Comparison of ENCODE assay signal across 1 cellular context in the genomic region with DNA sequence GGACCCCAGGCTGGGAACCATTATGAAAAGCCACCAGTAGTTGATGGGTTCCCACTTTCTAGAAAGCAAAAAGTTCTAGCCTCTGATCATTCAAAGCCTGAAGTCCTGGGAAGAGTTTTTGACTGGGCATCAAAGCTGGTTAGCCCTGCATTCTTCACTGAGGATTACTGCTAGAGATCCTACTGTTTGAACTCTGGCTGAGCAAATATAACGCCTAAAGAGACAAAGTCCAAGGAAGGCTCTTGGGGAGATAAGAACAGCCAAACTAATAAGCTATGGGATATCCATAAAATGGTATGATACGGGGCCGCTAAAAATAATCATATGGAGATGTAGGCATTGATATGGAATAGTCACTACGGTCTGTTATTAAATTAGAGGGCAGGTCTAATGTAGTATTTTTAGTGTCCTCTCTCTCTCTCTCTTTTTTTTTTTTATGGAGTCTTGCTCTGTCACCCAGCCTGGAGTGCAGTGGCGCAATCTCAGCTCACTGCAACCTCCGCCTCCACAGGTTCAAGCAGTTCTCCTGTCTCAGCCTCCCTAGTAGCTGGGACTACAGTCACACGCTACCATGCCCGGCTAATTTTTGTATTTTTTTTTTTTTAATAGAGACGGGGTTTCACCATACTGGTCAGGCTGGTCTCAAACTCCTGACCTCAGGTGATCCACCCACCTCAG.
TF ChIP-seq lines count a peak whose summit lies in the region.

No MANE protein-coding gene starts in this region.

TF ChIP-seq in HepG2, 621 proteins besides CTCF, POLR2A, EP300 and RAD21 (continued from another document and continues in another):
- TF ChIP-seq, protein P1, sequence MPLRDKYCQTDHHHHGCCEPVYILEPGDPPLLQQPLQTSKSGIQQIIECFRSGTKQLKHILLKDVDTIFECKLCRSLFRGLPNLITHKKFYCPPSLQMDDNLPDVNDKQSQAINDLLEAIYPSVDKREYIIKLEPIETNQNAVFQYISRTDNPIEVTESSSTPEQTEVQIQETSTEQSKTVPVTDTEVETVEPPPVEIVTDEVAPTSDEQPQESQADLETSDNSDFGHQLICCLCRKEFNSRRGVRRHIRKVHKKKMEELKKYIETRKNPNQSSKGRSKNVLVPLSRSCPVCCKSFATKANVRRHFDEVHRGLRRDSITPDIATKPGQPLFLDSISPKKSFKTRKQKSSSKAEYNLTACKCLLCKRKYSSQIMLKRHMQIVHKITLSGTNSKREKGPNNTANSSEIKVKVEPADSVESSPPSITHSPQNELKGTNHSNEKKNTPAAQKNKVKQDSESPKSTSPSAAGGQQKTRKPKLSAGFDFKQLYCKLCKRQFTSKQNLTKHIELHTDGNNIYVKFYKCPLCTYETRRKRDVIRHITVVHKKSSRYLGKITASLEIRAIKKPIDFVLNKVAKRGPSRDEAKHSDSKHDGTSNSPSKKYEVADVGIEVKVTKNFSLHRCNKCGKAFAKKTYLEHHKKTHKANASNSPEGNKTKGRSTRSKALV (CRISPR knock-in tag; IDR thresholded peaks at IDR 0.05), result 0 out of 2 replicates have a peak, but pooled peaks have one; percentile 61
- TF ChIP-seq, protein P2, sequence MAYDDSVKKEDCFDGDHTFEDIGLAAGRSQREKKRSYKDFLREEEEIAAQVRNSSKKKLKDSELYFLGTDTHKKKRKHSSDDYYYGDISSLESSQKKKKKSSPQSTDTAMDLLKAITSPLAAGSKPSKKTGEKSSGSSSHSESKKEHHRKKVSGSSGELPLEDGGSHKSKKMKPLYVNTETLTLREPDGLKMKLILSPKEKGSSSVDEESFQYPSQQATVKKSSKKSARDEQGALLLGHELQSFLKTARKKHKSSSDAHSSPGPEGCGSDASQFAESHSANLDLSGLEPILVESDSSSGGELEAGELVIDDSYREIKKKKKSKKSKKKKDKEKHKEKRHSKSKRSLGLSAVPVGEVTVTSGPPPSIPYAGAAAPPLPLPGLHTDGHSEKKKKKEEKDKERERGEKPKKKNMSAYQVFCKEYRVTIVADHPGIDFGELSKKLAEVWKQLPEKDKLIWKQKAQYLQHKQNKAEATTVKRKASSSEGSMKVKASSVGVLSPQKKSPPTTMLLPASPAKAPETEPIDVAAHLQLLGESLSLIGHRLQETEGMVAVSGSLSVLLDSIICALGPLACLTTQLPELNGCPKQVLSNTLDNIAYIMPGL (CRISPR knock-in tag; IDR thresholded peaks at IDR 0.05; ENCODE audit: borderline replicate concordance in 1 of 2, low read depth in 1 of 2), result no peak; a peak in 1 of 4 replicates
- TF ChIP-seq REXO4 (CRISPR knock-in tag; IDR thresholded peaks at IDR 0.05; ENCODE audit: borderline replicate concordance) (no peak), NFIC (IDR thresholded peaks at IDR 0.05; ENCODE audit: low read length) (peak; percentile 83; the same call in 1 of the 2 replicates), AGO2 (optimal IDR thresholded peaks at IDR 0.05; ENCODE audit: low read depth, low read length) (no peak), ZNF724P (CRISPR knock-in tag; IDR thresholded peaks at IDR 0.05; ENCODE audit: borderline replicate concordance) (no peak), ZNF720 (CRISPR knock-in tag; IDR thresholded peaks at IDR 0.05) (no peak), SOX6 (IDR thresholded peaks at IDR 0.05) (no peak), SOX6 (CRISPR knock-in tag; IDR thresholded peaks at IDR 0.05) (peak; percentile 78; the same call in 1 of the 2 replicates), ZNF207 (IDR thresholded peaks at IDR 0.05; ENCODE audit: borderline replicate concordance) (no peak), ZSCAN9 (CRISPR knock-in tag; IDR thresholded peaks at IDR 0.05; ENCODE audit: borderline replicate concordance) (no peak), NR2F6 (IDR thresholded peaks at IDR 0.05) (peak; percentile 70), NR2F6 (CRISPR knock-in tag; IDR thresholded peaks at IDR 0.05) (peak; percentile 20; the same call in 1 of the 2 replicates), BRD4 (CRISPR knock-in tag; IDR thresholded peaks at IDR 0.05) (no peak), ZNF546 (CRISPR knock-in tag; conservative IDR thresholded peaks at IDR 0.05) (no peak), FOXA1 (IDR thresholded peaks at IDR 0.05) (no peak), FOXA1 (CRISPR knock-in tag; IDR thresholded peaks at IDR 0.05) (0 out of 2 replicates have a peak, but pooled peaks have one; percentile 48), PCBP2 (optimal IDR thresholded peaks at IDR 0.05; ENCODE audit: low read depth, low read length, poor library complexity, severe bottlenecking) (no peak), ZNF121 (CRISPR knock-in tag; IDR thresholded peaks at IDR 0.05) (peak; percentile 34; the same call in 1 of the 2 replicates), ADNP (CRISPR knock-in tag; IDR thresholded peaks at IDR 0.05) (peak; percentile 90), SAP130 (CRISPR knock-in tag; IDR thresholded peaks at IDR 0.05; ENCODE audit: low read depth) (peak; percentile 59; the same call in 1 of the 2 replicates), EHMT2 (IDR thresholded peaks at IDR 0.05; ENCODE audit: borderline replicate concordance, low read depth, low read length) (peak; percentile 76; the same call in 1 of the 2 replicates), PHF21A (CRISPR knock-in tag; IDR thresholded peaks at IDR 0.05) (peak; percentile 87), ATF1 (CRISPR knock-in tag; IDR thresholded peaks at IDR 0.05) (no peak), MAF1 (CRISPR knock-in tag; IDR thresholded peaks at IDR 0.05; ENCODE audit: borderline replicate concordance) (no peak), KAT2B (IDR thresholded peaks at IDR 0.05; ENCODE audit: borderline replicate concordance, low read depth, low read length) (no peak), SP5 (CRISPR knock-in tag; IDR thresholded peaks at IDR 0.05; ENCODE audit: borderline replicate concordance, low read depth) (0 out of 2 replicates have a peak, but pooled peaks have one; percentile 9), TCF7L2 (IDR thresholded peaks at IDR 0.05; ENCODE audit: low read depth, low read length) (peak; percentile 44; the same call in 1 of the 2 replicates), HDAC1 (CRISPR knock-in tag; IDR thresholded peaks at IDR 0.05) (peak; percentile 66), NCOA2 (CRISPR knock-in tag; IDR thresholded peaks at IDR 0.05) (peak; percentile 74), HNRNPK (IDR thresholded peaks at IDR 0.05; ENCODE audit: low read depth, low read length, poor library complexity, severe bottlenecking) (no peak), MEIS1 (CRISPR knock-in tag; IDR thresholded peaks at IDR 0.05; ENCODE audit: borderline replicate concordance) (no peak)
- TF ChIP-seq, protein P3, sequence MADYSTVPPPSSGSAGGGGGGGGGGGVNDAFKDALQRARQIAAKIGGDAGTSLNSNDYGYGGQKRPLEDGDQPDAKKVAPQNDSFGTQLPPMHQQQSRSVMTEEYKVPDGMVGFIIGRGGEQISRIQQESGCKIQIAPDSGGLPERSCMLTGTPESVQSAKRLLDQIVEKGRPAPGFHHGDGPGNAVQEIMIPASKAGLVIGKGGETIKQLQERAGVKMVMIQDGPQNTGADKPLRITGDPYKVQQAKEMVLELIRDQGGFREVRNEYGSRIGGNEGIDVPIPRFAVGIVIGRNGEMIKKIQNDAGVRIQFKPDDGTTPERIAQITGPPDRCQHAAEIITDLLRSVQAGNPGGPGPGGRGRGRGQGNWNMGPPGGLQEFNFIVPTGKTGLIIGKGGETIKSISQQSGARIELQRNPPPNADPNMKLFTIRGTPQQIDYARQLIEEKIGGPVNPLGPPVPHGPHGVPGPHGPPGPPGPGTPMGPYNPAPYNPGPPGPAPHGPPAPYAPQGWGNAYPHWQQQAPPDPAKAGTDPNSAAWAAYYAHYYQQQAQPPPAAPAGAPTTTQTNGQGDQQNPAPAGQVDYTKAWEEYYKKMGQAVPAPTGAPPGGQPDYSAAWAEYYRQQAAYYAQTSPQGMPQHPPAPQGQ (CRISPR knock-in tag; IDR thresholded peaks at IDR 0.05; ENCODE audit: borderline replicate concordance), result no peak
- TF ChIP-seq, protein P4, sequence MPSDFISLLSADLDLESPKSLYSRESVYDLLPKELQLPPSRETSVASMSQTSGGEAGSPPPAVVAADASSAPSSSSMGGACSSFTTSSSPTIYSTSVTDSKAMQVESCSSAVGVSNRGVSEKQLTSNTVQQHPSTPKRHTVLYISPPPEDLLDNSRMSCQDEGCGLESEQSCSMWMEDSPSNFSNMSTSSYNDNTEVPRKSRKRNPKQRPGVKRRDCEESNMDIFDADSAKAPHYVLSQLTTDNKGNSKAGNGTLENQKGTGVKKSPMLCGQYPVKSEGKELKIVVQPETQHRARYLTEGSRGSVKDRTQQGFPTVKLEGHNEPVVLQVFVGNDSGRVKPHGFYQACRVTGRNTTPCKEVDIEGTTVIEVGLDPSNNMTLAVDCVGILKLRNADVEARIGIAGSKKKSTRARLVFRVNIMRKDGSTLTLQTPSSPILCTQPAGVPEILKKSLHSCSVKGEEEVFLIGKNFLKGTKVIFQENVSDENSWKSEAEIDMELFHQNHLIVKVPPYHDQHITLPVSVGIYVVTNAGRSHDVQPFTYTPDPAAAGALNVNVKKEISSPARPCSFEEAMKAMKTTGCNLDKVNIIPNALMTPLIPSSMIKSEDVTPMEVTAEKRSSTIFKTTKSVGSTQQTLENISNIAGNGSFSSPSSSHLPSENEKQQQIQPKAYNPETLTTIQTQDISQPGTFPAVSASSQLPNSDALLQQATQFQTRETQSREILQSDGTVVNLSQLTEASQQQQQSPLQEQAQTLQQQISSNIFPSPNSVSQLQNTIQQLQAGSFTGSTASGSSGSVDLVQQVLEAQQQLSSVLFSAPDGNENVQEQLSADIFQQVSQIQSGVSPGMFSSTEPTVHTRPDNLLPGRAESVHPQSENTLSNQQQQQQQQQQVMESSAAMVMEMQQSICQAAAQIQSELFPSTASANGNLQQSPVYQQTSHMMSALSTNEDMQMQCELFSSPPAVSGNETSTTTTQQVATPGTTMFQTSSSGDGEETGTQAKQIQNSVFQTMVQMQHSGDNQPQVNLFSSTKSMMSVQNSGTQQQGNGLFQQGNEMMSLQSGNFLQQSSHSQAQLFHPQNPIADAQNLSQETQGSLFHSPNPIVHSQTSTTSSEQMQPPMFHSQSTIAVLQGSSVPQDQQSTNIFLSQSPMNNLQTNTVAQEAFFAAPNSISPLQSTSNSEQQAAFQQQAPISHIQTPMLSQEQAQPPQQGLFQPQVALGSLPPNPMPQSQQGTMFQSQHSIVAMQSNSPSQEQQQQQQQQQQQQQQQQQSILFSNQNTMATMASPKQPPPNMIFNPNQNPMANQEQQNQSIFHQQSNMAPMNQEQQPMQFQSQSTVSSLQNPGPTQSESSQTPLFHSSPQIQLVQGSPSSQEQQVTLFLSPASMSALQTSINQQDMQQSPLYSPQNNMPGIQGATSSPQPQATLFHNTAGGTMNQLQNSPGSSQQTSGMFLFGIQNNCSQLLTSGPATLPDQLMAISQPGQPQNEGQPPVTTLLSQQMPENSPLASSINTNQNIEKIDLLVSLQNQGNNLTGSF (CRISPR knock-in tag; IDR thresholded peaks at IDR 0.05), result no peak
- TF ChIP-seq, protein P5, sequence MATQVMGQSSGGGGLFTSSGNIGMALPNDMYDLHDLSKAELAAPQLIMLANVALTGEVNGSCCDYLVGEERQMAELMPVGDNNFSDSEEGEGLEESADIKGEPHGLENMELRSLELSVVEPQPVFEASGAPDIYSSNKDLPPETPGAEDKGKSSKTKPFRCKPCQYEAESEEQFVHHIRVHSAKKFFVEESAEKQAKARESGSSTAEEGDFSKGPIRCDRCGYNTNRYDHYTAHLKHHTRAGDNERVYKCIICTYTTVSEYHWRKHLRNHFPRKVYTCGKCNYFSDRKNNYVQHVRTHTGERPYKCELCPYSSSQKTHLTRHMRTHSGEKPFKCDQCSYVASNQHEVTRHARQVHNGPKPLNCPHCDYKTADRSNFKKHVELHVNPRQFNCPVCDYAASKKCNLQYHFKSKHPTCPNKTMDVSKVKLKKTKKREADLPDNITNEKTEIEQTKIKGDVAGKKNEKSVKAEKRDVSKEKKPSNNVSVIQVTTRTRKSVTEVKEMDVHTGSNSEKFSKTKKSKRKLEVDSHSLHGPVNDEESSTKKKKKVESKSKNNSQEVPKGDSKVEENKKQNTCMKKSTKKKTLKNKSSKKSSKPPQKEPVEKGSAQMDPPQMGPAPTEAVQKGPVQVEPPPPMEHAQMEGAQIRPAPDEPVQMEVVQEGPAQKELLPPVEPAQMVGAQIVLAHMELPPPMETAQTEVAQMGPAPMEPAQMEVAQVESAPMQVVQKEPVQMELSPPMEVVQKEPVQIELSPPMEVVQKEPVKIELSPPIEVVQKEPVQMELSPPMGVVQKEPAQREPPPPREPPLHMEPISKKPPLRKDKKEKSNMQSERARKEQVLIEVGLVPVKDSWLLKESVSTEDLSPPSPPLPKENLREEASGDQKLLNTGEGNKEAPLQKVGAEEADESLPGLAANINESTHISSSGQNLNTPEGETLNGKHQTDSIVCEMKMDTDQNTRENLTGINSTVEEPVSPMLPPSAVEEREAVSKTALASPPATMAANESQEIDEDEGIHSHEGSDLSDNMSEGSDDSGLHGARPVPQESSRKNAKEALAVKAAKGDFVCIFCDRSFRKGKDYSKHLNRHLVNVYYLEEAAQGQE (IDR thresholded peaks at IDR 0.05; ENCODE audit: borderline replicate concordance in 1 of 2, low read depth in 1 of 2, low read length in 2 of 2), result peak in 1 of 2 experiments; percentile 24; a peak in 1 of 4 replicates
- TF ChIP-seq, protein P6, sequence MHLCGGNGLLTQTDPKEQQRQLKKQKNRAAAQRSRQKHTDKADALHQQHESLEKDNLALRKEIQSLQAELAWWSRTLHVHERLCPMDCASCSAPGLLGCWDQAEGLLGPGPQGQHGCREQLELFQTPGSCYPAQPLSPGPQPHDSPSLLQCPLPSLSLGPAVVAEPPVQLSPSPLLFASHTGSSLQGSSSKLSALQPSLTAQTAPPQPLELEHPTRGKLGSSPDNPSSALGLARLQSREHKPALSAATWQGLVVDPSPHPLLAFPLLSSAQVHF (CRISPR knock-in tag; IDR thresholded peaks at IDR 0.05), result no peak
- TF ChIP-seq, protein P7, sequence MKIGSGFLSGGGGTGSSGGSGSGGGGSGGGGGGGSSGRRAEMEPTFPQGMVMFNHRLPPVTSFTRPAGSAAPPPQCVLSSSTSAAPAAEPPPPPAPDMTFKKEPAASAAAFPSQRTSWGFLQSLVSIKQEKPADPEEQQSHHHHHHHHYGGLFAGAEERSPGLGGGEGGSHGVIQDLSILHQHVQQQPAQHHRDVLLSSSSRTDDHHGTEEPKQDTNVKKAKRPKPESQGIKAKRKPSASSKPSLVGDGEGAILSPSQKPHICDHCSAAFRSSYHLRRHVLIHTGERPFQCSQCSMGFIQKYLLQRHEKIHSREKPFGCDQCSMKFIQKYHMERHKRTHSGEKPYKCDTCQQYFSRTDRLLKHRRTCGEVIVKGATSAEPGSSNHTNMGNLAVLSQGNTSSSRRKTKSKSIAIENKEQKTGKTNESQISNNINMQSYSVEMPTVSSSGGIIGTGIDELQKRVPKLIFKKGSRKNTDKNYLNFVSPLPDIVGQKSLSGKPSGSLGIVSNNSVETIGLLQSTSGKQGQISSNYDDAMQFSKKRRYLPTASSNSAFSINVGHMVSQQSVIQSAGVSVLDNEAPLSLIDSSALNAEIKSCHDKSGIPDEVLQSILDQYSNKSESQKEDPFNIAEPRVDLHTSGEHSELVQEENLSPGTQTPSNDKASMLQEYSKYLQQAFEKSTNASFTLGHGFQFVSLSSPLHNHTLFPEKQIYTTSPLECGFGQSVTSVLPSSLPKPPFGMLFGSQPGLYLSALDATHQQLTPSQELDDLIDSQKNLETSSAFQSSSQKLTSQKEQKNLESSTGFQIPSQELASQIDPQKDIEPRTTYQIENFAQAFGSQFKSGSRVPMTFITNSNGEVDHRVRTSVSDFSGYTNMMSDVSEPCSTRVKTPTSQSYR (CRISPR knock-in tag; IDR thresholded peaks at IDR 0.05; ENCODE audit: borderline replicate concordance), result 0 out of 2 replicates have a peak, but pooled peaks have one; percentile 23
- TF ChIP-seq, protein P8, sequence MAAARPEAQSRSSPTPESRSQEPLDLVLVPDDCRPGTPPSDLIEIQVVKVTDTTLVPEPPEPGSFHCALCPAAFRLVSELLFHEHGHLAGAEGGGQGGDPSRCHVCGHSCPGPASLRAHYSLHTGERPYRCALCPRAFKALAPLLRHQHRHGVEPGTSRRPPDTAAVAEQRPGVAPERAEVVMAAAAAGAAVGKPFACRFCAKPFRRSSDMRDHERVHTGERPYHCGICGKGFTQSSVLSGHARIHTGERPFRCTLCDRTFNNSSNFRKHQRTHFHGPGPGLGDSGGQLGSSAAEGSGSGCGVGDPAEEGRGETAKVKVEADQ (CRISPR knock-in tag; IDR thresholded peaks at IDR 0.05; ENCODE audit: borderline replicate concordance), result 0 out of 2 replicates have a peak, but pooled peaks have one; percentile 28
